Comparison of ENCODE assay signal across 18 cellular contexts in genomic region chr1:200704991-200705390, GRCh38.
"Had no signal": no experiment of that assay in that cellular context is flagged by ENCODE, and none has a peak within 500 bp of the region (broad histone marks: within the 10 kb centered on the region; RNA-seq: fewer than 3 reads in every experiment).

No MANE protein-coding gene starts in this region.

- H3K4me3 Mint-ChIP-seq: memory B cell, mesothelial cell of epicardium, natural killer cell, neural crest cell had no signal

- DNase-seq: effector memory CD4-positive, alpha-beta T cell; glutamatergic neuron; kidney; left cardiac atrium; left ventricle myocardium inferior; lower lobe of right lung; natural killer cell; ovary; right cardiac atrium; small intestine; stimulated activated CD4-positive, alpha-beta T cell treated with anti-CD3 and anti-CD28 coated beads, Interleukin-12 subunit alpha, Interleukin-12 subunit beta, amount 100 ng/mL, for 4 hours; stimulated activated naive CD4-positive, alpha-beta T cell; stomach; substantia nigra; trophoblast cell had no signal

- H3K9me3 Mint-ChIP-seq: memory B cell, mesothelial cell of epicardium, natural killer cell, neural crest cell had no signal

- H3K36me3 Mint-ChIP-seq: memory B cell, mesothelial cell of epicardium, natural killer cell had no signal

- H3K27ac Mint-ChIP-seq: memory B cell, mesothelial cell of epicardium, natural killer cell had no signal

- H3K4me1 Mint-ChIP-seq: memory B cell, mesothelial cell of epicardium had no signal
